ENCODE assay signal across 13 cellular contexts in genomic region chr17:6454495-6455320, GRCh38. TPM values are rescaled to one million over a fixed set of nuclear protein-coding genes. Genes with fewer than 3 reads are reported as not detected.
A peak's percentile ranks its signal among the peaks of the same experiment; 100 is the strongest.
DNase-seq lines count a peak whose midpoint lies in the region; ATAC-seq, FAIRE-seq and TF ChIP-seq lines count a peak whose summit lies in the region.
"Had no signal": no experiment of that assay in that cellular context is flagged by ENCODE, and none has a peak within 500 bp of the region (broad histone marks: within the 10 kb centered on the region; RNA-seq: fewer than 3 reads in every experiment).

No MANE protein-coding gene starts in this region.

- H3K27me3 ChIP-seq in BLaER1 (no peaks in the 10 kb centered on the region), HUES64 (ENCODE audit: insufficient read depth, low read length) (peaks cover 4% of the 10 kb centered on the region; the same call in 1 of the 2 replicates), endothelial cell of umbilical vein (ENCODE audit: control insufficient read depth in 2 of 2, insufficient read depth in 2 of 2, low read length in 2 of 2) (peaks cover 0 to 3% of the 10 kb centered on the region in 2 experiments), small intestine (ENCODE audit: control insufficient read depth in 2 of 2, insufficient read depth in 2 of 2, low read length in 2 of 2) (no peaks in the 10 kb centered on the region)
- H3K27me3 ChIP-seq: MG63, pancreas had no signal

- BruUV-seq in endothelial cell of umbilical vein (replicated peaks; lab: Mats Ljungman, UMichigan) = no TSS peak

- H3K36me3 Mint-ChIP-seq in neural crest cell (ENCODE audit: low read depth) = peaks cover 3% of the 10 kb centered on the region

- peak overlapping the region; percentile 86 for H3K27ac ChIP-seq in BLaER1
- H3K27ac ChIP-seq in HUES64 (ENCODE audit: low read depth, low read length) = no peak overlapping the region
- H3K27ac ChIP-seq in endothelial cell of umbilical vein (ENCODE audit: insufficient read depth, low read depth, low read length) = no peak overlapping the region
- H3K27ac ChIP-seq in small intestine (ENCODE audit: low read depth in 1 of 2, low read length in 1 of 2) = no peak overlapping the region
- H3K27ac ChIP-seq: pancreas had no signal

- POLR2A ChIA-PET in endothelial cell of umbilical vein (lab: Charles Lee) = no interaction called here

- H3K4me1 Mint-ChIP-seq in neural crest cell = peaks cover 51% of the 10 kb centered on the region

- no peak for TF ChIP-seq CTCF in endothelial cell of umbilical vein (IDR thresholded peaks at IDR 0.05; ENCODE audit: extremely low read depth in 1 of 2, insufficient read depth in 1 of 2, low read depth in 1 of 2, low read length in 2 of 2)
- no peak for TF ChIP-seq CTCF in neural crest cell (conservative IDR thresholded peaks at IDR 0.05)

- no peaks in the 10 kb centered on the region for H3K9me1 ChIP-seq in endothelial cell of umbilical vein (replicated peaks; ENCODE audit: control insufficient read depth, extremely low read depth, insufficient read depth, low read length)

- H3K9ac ChIP-seq in BLaER1 = peak overlapping the region; percentile 55
- H3K9ac ChIP-seq in HUES64 (ENCODE audit: low read depth, low read length) = peak overlapping the region; percentile 81
- no peak overlapping the region for H3K9ac ChIP-seq in endothelial cell of umbilical vein (replicated peaks; ENCODE audit: extremely low read depth, insufficient read depth, low read length)

- peaks cover 11% of the 10 kb centered on the region for H3K27me3 Mint-ChIP-seq in neural crest cell (ENCODE audit: low read depth)
- H3K27me3 Mint-ChIP-seq: activated T-cell treated with anti-CD3 and anti-CD28 coated beads, Interleukin-2, amount 50 U/mL, for 24 hours had no signal

- no peak for FAIRE-seq in endothelial cell of umbilical vein (lab: Jason Lieb, UNC)
- FAIRE-seq in small intestine (lab: Jason Lieb, UNC) = no peak
- FAIRE-seq: pancreas had no signal

- H4K20me1 ChIP-seq in BLaER1 (peaks cover 14% of the 10 kb centered on the region; the same call in 1 of the 2 replicates), endothelial cell of umbilical vein (replicated peaks; ENCODE audit: control insufficient read depth, extremely low read depth, insufficient read depth, low read length) (no peaks in the 10 kb centered on the region)

- no peak for DNase-seq in endothelial cell of umbilical vein (ENCODE audit: low read depth, low spot score)
- DNase-seq in neural crest cell (ENCODE audit: low read depth, low spot score) = no peak
- DNase-seq in H4 (ENCODE audit: low spot score) = no peak
- DNase-seq in nucleus accumbens (lab: John Stamatoyannopoulos, UW) = no peak
- no peak for DNase-seq in small intestine
- DNase-seq: COR-L47, MG63 had no signal

- dilution Hi-C loops in endothelial cell of umbilical vein (cut with MboI; ENCODE audit: extremely low pct_ligation_motif_present, low sequenced_read_pairs) = no loop called here

- H2AFZ ChIP-seq in endothelial cell of umbilical vein (ENCODE audit: low read depth, low read length) = peak overlapping the region; percentile 21

- no peak for TF ChIP-seq POLR2A in endothelial cell of umbilical vein (IDR thresholded peaks at IDR 0.05; ENCODE audit: low read depth, low read length)

- H3K27ac Mint-ChIP-seq in neural crest cell (ENCODE audit: unreplicated experiment) = no peak overlapping the region
- H3K27ac Mint-ChIP-seq: activated T-cell treated with anti-CD3 and anti-CD28 coated beads, Interleukin-2, amount 50 U/mL, for 24 hours had no signal

- intact Hi-C loops in endothelial cell of umbilical vein (cut with micrococcal nuclease) = no loop called here

- H3K4me2 ChIP-seq in BLaER1 (peak overlapping the region; percentile 81), endothelial cell of umbilical vein (ENCODE audit: insufficient read depth, low read length) (no peak overlapping the region)

- H3K9me3 Mint-ChIP-seq in neural crest cell = no peaks in the 10 kb centered on the region
- H3K9me3 Mint-ChIP-seq: activated T-cell treated with anti-CD3 and anti-CD28 coated beads, Interleukin-2, amount 50 U/mL, for 24 hours had no signal

- no peaks in the 10 kb centered on the region for H3K79me2 ChIP-seq in endothelial cell of umbilical vein (ENCODE audit: control insufficient read depth, insufficient read depth, low read length)

- no peak for ATAC-seq in HG03520 (IDR thresholded peaks at IDR 0.05; ENCODE audit: unreplicated experiment)

- 0 out of 2 replicates have a peak overlapping the region, but pooled peaks have one; percentile 6 for H3K4me3 ChIP-seq in BLaER1
- H3K4me3 ChIP-seq in HUES64 (ENCODE audit: low read length) = peak overlapping the region; percentile 67
- no peak overlapping the region for H3K4me3 ChIP-seq in endothelial cell of umbilical vein (replicated peaks in 1 of 3; ENCODE audit: insufficient read depth in 1 of 3, low read depth in 1 of 3, low read length in 3 of 3)
- H3K4me3 ChIP-seq in small intestine (ENCODE audit: low read depth in 1 of 2, low read length in 2 of 2) = no peak overlapping the region
- H3K4me3 ChIP-seq: MG63, pancreas had no signal

- H3K4me1 ChIP-seq in BLaER1 (peaks cover 78% of the 10 kb centered on the region), HUES64 (ENCODE audit: insufficient read depth, low read length) (peaks cover 31% of the 10 kb centered on the region), endothelial cell of umbilical vein (ENCODE audit: control insufficient read depth, extremely low read depth, insufficient read depth, low read length) (peaks cover 20% of the 10 kb centered on the region), small intestine (ENCODE audit: control insufficient read depth in 2 of 2, insufficient read depth in 1 of 2, low read depth in 1 of 2, low read length in 1 of 2) (peaks cover 0 to 2% of the 10 kb centered on the region in 2 donors)
- H3K4me1 ChIP-seq: pancreas had no signal

- 9% methylated on average over 35 of the region's 35 CpGs for WGBS in HUES64
- 54 to 75% (median 68%) methylated on average over 30 to 35 of the region's 35 CpGs for WGBS in small intestine, 3 donors

- peak overlapping the region; percentile 79 for H3K4me3 Mint-ChIP-seq in neural crest cell
- H3K4me3 Mint-ChIP-seq: activated T-cell treated with anti-CD3 and anti-CD28 coated beads, Interleukin-2, amount 50 U/mL, for 24 hours had no signal

- CTCF ChIA-PET in endothelial cell of umbilical vein (lab: Charles Lee) = interaction anchor here (1.2 to 1.9 kb wide), 2 partner anchors 18 to 19 kb away, joined by 4 to 6 read pairs; no protein-coding TSS in a partner anchor

- H3K36me3 ChIP-seq in BLaER1 (peaks cover 10% of the 10 kb centered on the region), HUES64 (ENCODE audit: insufficient read depth, low read length) (peaks cover 16% of the 10 kb centered on the region), endothelial cell of umbilical vein (ENCODE audit: control insufficient read depth in 2 of 2, extremely low read depth in 1 of 2, insufficient read depth in 2 of 2, low read length in 2 of 2) (no peaks in the 10 kb centered on the region), small intestine (ENCODE audit: control insufficient read depth in 2 of 2, insufficient read depth in 2 of 2, low read length in 2 of 2) (no peaks in the 10 kb centered on the region)
- H3K36me3 ChIP-seq: MG63, pancreas had no signal

- no peaks in the 10 kb centered on the region for H3K9me3 ChIP-seq in BLaER1
- no peaks in the 10 kb centered on the region for H3K9me3 ChIP-seq in HUES64 (ENCODE audit: insufficient read depth, low read depth, low read length)
- H3K9me3 ChIP-seq in endothelial cell of umbilical vein (replicated peaks; ENCODE audit: control insufficient read depth, insufficient read depth, low read length) = no peaks in the 10 kb centered on the region
- no peaks in the 10 kb centered on the region for H3K9me3 ChIP-seq in small intestine (ENCODE audit: control insufficient read depth, low read depth)
- H3K9me3 ChIP-seq: MG63, pancreas had no signal

TF ChIP-seq in endothelial cell of umbilical vein, 7 proteins besides CTCF, POLR2A, EP300 and RAD21 (continues in another document):
- TF ChIP-seq MYC (IDR thresholded peaks at IDR 0.05; ENCODE audit: low read depth, low read length) (no peak), EZH2 (IDR thresholded peaks at IDR 0.05; ENCODE audit: borderline replicate concordance, low read depth, low read length, severe bottlenecking) (no peak), MAX (IDR thresholded peaks at IDR 0.05; ENCODE audit: insufficient read depth, insufficient read length) (no peak), JUN (IDR thresholded peaks at IDR 0.05; ENCODE audit: borderline replicate concordance, insufficient read depth, insufficient read length, low read depth) (no peak), FOS (IDR thresholded peaks at IDR 0.05; ENCODE audit: borderline replicate concordance, insufficient read depth, low read length) (no peak)

RNA-seq across cellular contexts. Expression of gene PIMREG, which starts 10.5 kb away (rescaled TPM):
- polyA plus RNA-seq in HUES64 (2013, experiment 1 of 2) = 91.4 TPM
- polyA plus RNA-seq in HUES64 (2013, experiment 2 of 2) = 83.2 TPM
- 35.3 and 37.7 TPM in 2 replicates for total RNA-seq in endothelial cell of umbilical vein
- polyA plus RNA-seq in endothelial cell of umbilical vein = 26.3 and 28.3 TPM in 2 replicates
- 28.1 and 32.9 TPM in 2 replicates for polyA plus RNA-seq in endothelial cell of umbilical vein (2011; cell fraction: cytosol; rRNA removed)
- polyA plus RNA-seq in endothelial cell of umbilical vein (2011; cell fraction: nucleus; rRNA removed) = 18.5 and 20.6 TPM in 2 replicates
- 9.5 and 15.1 TPM in 2 replicates for polyA plus RNA-seq in endothelial cell of umbilical vein (2012)
- polyA minus RNA-seq in endothelial cell of umbilical vein = 8.7 and 9.1 TPM in 2 replicates
- polyA minus RNA-seq in endothelial cell of umbilical vein (2011; cell fraction: cytosol; rRNA and poly(A)+ RNA removed) = 12.7 TPM
- polyA minus RNA-seq in endothelial cell of umbilical vein (2011; cell fraction: nucleus; rRNA and poly(A)+ RNA removed) = 4.6 and 5.4 TPM in 2 replicates
- 115 and 120 TPM in 2 replicates for total RNA-seq in neural crest cell
- 30.7 and 50.8 TPM in 2 replicates for total RNA-seq in H4 (2014; rRNA removed; shearing (Covaris generic))
- polyA plus RNA-seq in small intestine = 1 to 10 TPM in 2 of 3 donors, under 1 TPM in 1; 0.45 to 7.4 (median 1.9) TPM

RNA-seq across cellular contexts. Expression of gene AIPL1, which starts 19.8 kb away (rescaled TPM):
- polyA plus RNA-seq in HUES64 (2013, experiment 1 of 2) = not detected
- not detected for polyA plus RNA-seq in HUES64 (2013, experiment 2 of 2)
- total RNA-seq in endothelial cell of umbilical vein (not detected in 2 replicates), neural crest cell (not detected in 2 replicates)
- polyA plus RNA-seq in endothelial cell of umbilical vein (not detected in 2 replicates), small intestine (not detected)
- not detected in 2 replicates for polyA plus RNA-seq in endothelial cell of umbilical vein (2011; cell fraction: cytosol; rRNA removed)
- polyA plus RNA-seq in endothelial cell of umbilical vein (2011; cell fraction: nucleus; rRNA removed) = not detected in 2 replicates
- not detected in 2 replicates for polyA plus RNA-seq in endothelial cell of umbilical vein (2012)
- polyA minus RNA-seq in endothelial cell of umbilical vein = not detected in 2 replicates
- polyA minus RNA-seq in endothelial cell of umbilical vein (2011; cell fraction: cytosol; rRNA and poly(A)+ RNA removed) = not detected
- not detected in 2 replicates for polyA minus RNA-seq in endothelial cell of umbilical vein (2011; cell fraction: nucleus; rRNA and poly(A)+ RNA removed)
- total RNA-seq in H4 (2014; rRNA removed; shearing (Covaris generic)) = not detected in 2 replicates
- total RNA-seq: pancreas; T-helper 2 cell treated with Interferon-gamma antibody and Interleukin-4, amounts not matched to agents 100 ng/mL and 5 ng/mL, for 36 hours had no signal

Comparison
In these comparisons a context has a peak if more than half of its experiments do, and no peak if none do; other contexts are left out.
1. H3K4me3 ChIP-seq: peak in BLaER1 (single experiment) and HUES64 (single experiment); none in endothelial cell of umbilical vein (0 of 3) and small intestine (0 of 2).